ENCODE assay signal across 8 cellular contexts in the genomic region with DNA sequence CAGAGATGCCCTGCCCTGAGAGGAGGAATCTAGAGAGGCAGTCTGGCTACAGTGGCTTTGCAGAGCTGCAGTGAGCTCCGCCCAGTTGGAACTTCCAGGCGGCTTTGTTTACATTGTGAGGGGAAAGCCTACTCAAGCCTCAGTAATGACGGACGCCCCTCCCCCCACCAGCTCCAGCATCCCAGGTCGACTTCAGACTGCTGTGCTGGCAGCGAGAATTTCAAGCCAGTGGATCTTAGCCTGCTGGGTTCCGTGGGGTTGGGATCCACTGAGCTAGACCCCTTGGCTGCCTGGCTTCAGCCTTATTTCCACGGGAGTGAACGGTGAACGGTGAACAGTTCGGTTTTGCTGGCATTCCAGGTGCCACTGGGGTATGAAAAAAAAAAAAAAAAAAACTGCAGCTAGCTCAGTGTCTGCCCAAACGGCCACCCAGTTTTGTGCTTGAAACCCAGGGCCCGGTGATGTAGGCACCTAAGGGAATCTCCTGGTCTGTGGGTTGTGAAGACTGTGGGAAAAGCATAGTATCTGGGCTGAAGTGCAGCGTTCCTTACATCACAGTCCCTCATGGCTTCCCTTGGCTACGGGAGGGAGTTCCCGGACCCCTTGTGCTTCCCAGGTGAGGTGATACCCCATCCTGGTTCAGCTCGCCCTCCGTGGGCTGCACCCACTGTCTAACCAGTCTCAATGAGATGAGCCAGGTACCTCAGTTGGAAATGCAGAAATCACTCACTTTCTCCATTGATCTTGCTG.
A peak's percentile ranks its signal among the peaks of the same experiment; 100 is the strongest.
DNase-seq lines count a peak whose midpoint lies in the region; ATAC-seq and TF ChIP-seq lines count a peak whose summit lies in the region.
"Not testable (repeated sequence)": the region's sequence is repeated elsewhere in the genome, so short reads cannot be mapped to it uniquely, and the experiment has no call there.

No MANE protein-coding gene starts in this region.

- intact Hi-C loops in lower lobe of right lung (cut with DNase I); sciatic nerve (cut with DNase I): not testable (repeated sequence)

- H3K27me3 ChIP-seq in RWPE2 (ENCODE audit: insufficient read depth, poor library complexity, severe bottlenecking); lower lobe of right lung (ENCODE audit: low read depth): not testable (repeated sequence)

- not testable (repeated sequence) for H3K36me3 ChIP-seq in RWPE2 (ENCODE audit: low read depth); lower lobe of right lung

- not testable (repeated sequence) for H3K4me3 ChIP-seq in RWPE2 (ENCODE audit: severe bottlenecking); cardiac fibroblast (replicated peaks in 1 of 2; ENCODE audit: low read depth in 2 of 2, low read length in 2 of 2); lower lobe of right lung

- not testable (repeated sequence) for H3K9me3 ChIP-seq in RWPE2 (ENCODE audit: severe bottlenecking); lower lobe of right lung

- H3K4me1 ChIP-seq in RWPE2 (ENCODE audit: insufficient read depth, poor library complexity, severe bottlenecking): not testable (repeated sequence)
- peaks cover 35% of the 10 kb centered on the region for H3K4me1 ChIP-seq in lower lobe of right lung

- not testable (repeated sequence) for H3K27ac ChIP-seq in RWPE2 (ENCODE audit: poor library complexity, severe bottlenecking); lower lobe of right lung

- ATAC-seq in RWPE2 (ENCODE audit: low read depth) (peak; percentile 98), lower lobe of right lung (peak; percentile 82 to 91)
- ATAC-seq in sciatic nerve: not testable (repeated sequence)

- peak; percentile 97 for DNase-seq in COLO668 (lab: John Stamatoyannopoulos, UW; ENCODE audit: unreplicated experiment)
- peak; percentile 77 for DNase-seq in HT1080 (ENCODE audit: low read depth)
- DNase-seq in NCI-H2171 (lab: John Stamatoyannopoulos, UW): peak; percentile 73
- DNase-seq in RWPE2 (ENCODE audit: low spot score): peak; percentile 81
- DNase-seq in cardiac fibroblast (ENCODE audit: low read depth in 2 of 2): peak; percentile 74 to 77
- DNase-seq in glomerular endothelial cell (ENCODE audit: extremely low read depth, low read depth, low spot score): peak; percentile 27
- peak; percentile 88 for DNase-seq in lower lobe of right lung
- peak; percentile 63 for DNase-seq in sciatic nerve (ENCODE audit: low spot score)

- not testable (repeated sequence) for TF ChIP-seq CTCF in RWPE2 (IDR thresholded peaks at IDR 0.05; ENCODE audit: poor library complexity, severe bottlenecking); cardiac fibroblast (IDR thresholded peaks at IDR 0.05; ENCODE audit: low read depth, low read length); lower lobe of right lung (IDR thresholded peaks at IDR 0.05)

Comparison
In these comparisons a context has a peak if more than half of its experiments do, and no peak if none do; other contexts are left out.
1. DNase-seq: peak in every context shown above with its lines; median percentile 97 in COLO668; 88 in lower lobe of right lung; 81 in RWPE2; 77 in HT1080; 76 in cardiac fibroblast; 73 in NCI-H2171; 63 in sciatic nerve; 27 in glomerular endothelial cell.